In genomic region chr22:22156716-22157499, GRCh38 we compare ENCODE assay signal across 8 cellular contexts.
DNase-seq lines count a peak whose midpoint lies in the region; ATAC-seq and TF ChIP-seq lines count a peak whose summit lies in the region.

No MANE protein-coding gene starts in this region.

- H3K27me3 ChIP-seq in NT2/D1 (ENCODE audit: insufficient read depth, insufficient read length) (peaks cover 85% of the 10 kb centered on the region), vagina (no peaks in the 10 kb centered on the region)

- H3K36me3 ChIP-seq in NT2/D1 (ENCODE audit: insufficient read depth, insufficient read length, low read length) (no peaks in the 10 kb centered on the region), vagina (no peaks in the 10 kb centered on the region)

- DNase-seq in AG08395 (ENCODE audit: low spot score) (peak; percentile 72), HT-29 (ENCODE audit: low spot score) (peak; percentile 66), NT2/D1 (ENCODE audit: low read depth, low spot score) (peak; percentile 60), fibroblast of gingiva (ENCODE audit: low read depth) (peak; percentile 54), non-pigmented ciliary epithelial cell (ENCODE audit: low read depth) (peak; percentile 52), vagina (ENCODE audit: extremely low spot score in 2 of 2) (no peak)
- peak; percentile 12 for DNase-seq in activated CD8-positive, alpha-beta memory T cell treated with anti-CD3 and anti-CD28 coated beads, Interleukin-2, amount 50 U/mL, for 24 hours (ENCODE audit: extremely low read depth)

- intact Hi-C loops in vagina (cut with DNase I) = no loop called here

- H3K4me3 ChIP-seq in NT2/D1 (ENCODE audit: insufficient read length, low read depth) (no peak overlapping the region), vagina (no peak overlapping the region)

- no peak overlapping the region for H3K9ac ChIP-seq in NT2/D1 (ENCODE audit: insufficient read length, low read depth)

- ATAC-seq in GM18502 (IDR thresholded peaks at IDR 0.05; ENCODE audit: poor library complexity, unreplicated experiment) = peak; percentile 56

- no peaks in the 10 kb centered on the region for H3K9me3 ChIP-seq in NT2/D1 (ENCODE audit: insufficient read depth, low read length)
- H3K9me3 ChIP-seq in vagina = no peaks in the 10 kb centered on the region

- no peaks in the 10 kb centered on the region for H3K4me1 ChIP-seq in NT2/D1 (ENCODE audit: insufficient read depth, insufficient read length)
- H3K4me1 ChIP-seq in vagina = no peaks in the 10 kb centered on the region

- no peak overlapping the region for H3K27ac ChIP-seq in vagina

- peak in 2 of 3 experiments; percentile 12 to 36 for TF ChIP-seq CTCF in vagina (IDR thresholded peaks at IDR 0.05)

- TF ChIP-seq POLR2A in vagina (IDR thresholded peaks at IDR 0.05) = no peak

Comparison
In these comparisons a context has a peak if more than half of its experiments do, and no peak if none do; other contexts are left out.
1. DNase-seq: peak in AG08395 (single experiment), HT-29 (single experiment), NT2/D1 (single experiment), activated CD8-positive, alpha-beta memory T cell treated with anti-CD3 and anti-CD28 coated beads, Interleukin-2, amount 50 U/mL, for 24 hours (single experiment), fibroblast of gingiva (single experiment) and non-pigmented ciliary epithelial cell (single experiment); none in vagina (0 of 2).